ENCODE assay signal across 29 cellular contexts in the genomic region with DNA sequence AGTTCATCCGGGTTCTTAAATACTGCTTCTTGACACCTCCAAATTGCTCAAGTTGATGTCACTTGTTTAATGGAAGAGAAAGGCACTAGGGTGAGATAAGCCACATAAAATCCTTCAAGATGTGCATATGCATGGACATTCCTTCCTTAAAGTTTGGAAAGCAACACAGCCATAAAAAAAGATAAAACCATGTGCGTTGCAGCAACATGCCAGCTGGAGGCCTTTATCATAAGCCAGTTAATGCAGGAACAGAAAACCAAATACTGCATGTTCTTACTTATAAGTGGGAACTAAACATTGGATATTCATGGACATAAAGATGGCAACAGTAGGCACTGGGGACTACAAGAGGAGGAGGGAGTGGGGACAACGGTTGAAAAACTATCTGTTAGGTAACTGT.
"Had no signal": no experiment of that assay in that cellular context is flagged by ENCODE, and none has a peak within 500 bp of the region (broad histone marks: within the 10 kb centered on the region; RNA-seq: fewer than 3 reads in every experiment).

No MANE protein-coding gene starts in this region.

- H3K27me3 ChIP-seq: adrenal gland, body of pancreas, foreskin keratinocyte, gastrocnemius medialis, heart left ventricle had no signal

- H3K27ac ChIP-seq: epithelial cell of prostate, foreskin keratinocyte, gastrocnemius medialis had no signal

- FAIRE-seq: colon, endometrium had no signal

- ATAC-seq: activated CD8-positive, alpha-beta T cell treated with anti-CD3 and anti-CD28 coated beads for 36 hours; activated naive CD8-positive, alpha-beta T cell treated with anti-CD3 and anti-CD28 coated beads, Interleukin-2, amount 50 U/mL, for 24 hours; activated T-cell treated with anti-CD3 and anti-CD28 coated beads, Interleukin-2, amount 50 U/mL, for 4 hours; activated T-helper 17 cell treated with anti-CD3 and anti-CD28 coated beads, Interleukin-2, amount 50 U/mL, for 72 hours; body of pancreas; foreskin keratinocyte; gastrocnemius medialis; T-cell had no signal

- H3K27ac Mint-ChIP-seq: activated naive CD4-positive, alpha-beta T cell treated with anti-CD3 and anti-CD28 coated beads for 36 hours; activated naive CD4-positive, alpha-beta T cell treated with anti-CD3 and anti-CD28 coated beads, Interleukin-2, amount 50 U/mL, for 24 hours; activated naive CD8-positive, alpha-beta T cell treated with anti-CD3 and anti-CD28 coated beads for 36 hours; activated naive CD8-positive, alpha-beta T cell treated with anti-CD3 and anti-CD28 coated beads, Interleukin-2, amount 50 U/mL, for 24 hours; activated T-helper 17 cell treated with anti-CD3 and anti-CD28 coated beads, Interleukin-2, amount 50 U/mL, for 72 hours; T-helper 1 cell treated with Interleukin-12 subunit alpha and Interleukin-12 subunit beta and Interleukin-4 antibody, amounts not matched to agents 30 μg/mL and 1 μg/mL, for 36 hours had no signal

- H3K4me3 Mint-ChIP-seq: activated CD8-positive, alpha-beta T cell treated with anti-CD3 and anti-CD28 coated beads for 36 hours; activated naive CD4-positive, alpha-beta T cell treated with anti-CD3 and anti-CD28 coated beads for 36 hours; activated naive CD4-positive, alpha-beta T cell treated with anti-CD3 and anti-CD28 coated beads, Interleukin-2, amount 50 U/mL, for 24 hours; activated naive CD8-positive, alpha-beta T cell treated with anti-CD3 and anti-CD28 coated beads for 36 hours; activated naive CD8-positive, alpha-beta T cell treated with anti-CD3 and anti-CD28 coated beads, Interleukin-2, amount 50 U/mL, for 24 hours; activated T-cell treated with anti-CD3 and anti-CD28 coated beads, Interleukin-2, amount 50 U/mL, for 4 hours; activated T-helper 17 cell treated with anti-CD3 and anti-CD28 coated beads, Interleukin-2, amount 50 U/mL, for 72 hours; T-cell; T-helper 1 cell treated with Interleukin-12 subunit alpha and Interleukin-12 subunit beta and Interleukin-4 antibody, amounts not matched to agents 30 μg/mL and 1 μg/mL, for 36 hours had no signal

- H3K27me3 Mint-ChIP-seq: activated CD8-positive, alpha-beta T cell treated with anti-CD3 and anti-CD28 coated beads for 36 hours; activated naive CD4-positive, alpha-beta T cell treated with anti-CD3 and anti-CD28 coated beads, Interleukin-2, amount 50 U/mL, for 24 hours; activated naive CD8-positive, alpha-beta T cell treated with anti-CD3 and anti-CD28 coated beads for 36 hours; activated naive CD8-positive, alpha-beta T cell treated with anti-CD3 and anti-CD28 coated beads, Interleukin-2, amount 50 U/mL, for 24 hours; activated T-helper 17 cell treated with anti-CD3 and anti-CD28 coated beads, Interleukin-2, amount 50 U/mL, for 72 hours; T-cell had no signal

- DNase-seq: activated CD4-positive, alpha-beta T cell treated with anti-CD3 and anti-CD28 coated beads for 1 hour; activated CD4-positive, alpha-beta T cell treated with anti-CD3 and anti-CD28 coated beads for 48 hours; activated CD4-positive, alpha-beta T cell treated with anti-CD3 and anti-CD28 coated beads, Interleukin-2, amount 50 U/mL, for 1 hour; activated CD4-positive, alpha-beta T cell treated with anti-CD3 and anti-CD28 coated beads, Interleukin-2, amount 50 U/mL, for 48 hours; activated CD8-positive, alpha-beta memory T cell treated with anti-CD3 and anti-CD28 coated beads for 24 hours; activated CD8-positive, alpha-beta T cell treated with anti-CD3 and anti-CD28 coated beads for 36 hours; activated effector memory CD4-positive, alpha-beta T cell treated with anti-CD3 and anti-CD28 coated beads, Interleukin-2, amount 50 U/mL, for 16 hours; activated naive CD4-positive, alpha-beta T cell treated with anti-CD3 and anti-CD28 coated beads for 36 hours; activated naive CD8-positive, alpha-beta T cell treated with anti-CD3 and anti-CD28 coated beads for 36 hours; activated naive CD8-positive, alpha-beta T cell treated with anti-CD3 and anti-CD28 coated beads, Interleukin-2, amount 50 U/mL, for 24 hours; activated T-cell treated with anti-CD3 and anti-CD28 coated beads, Interleukin-2, amount 50 U/mL, for 4 hours; adrenal gland; aorta; body of pancreas; caudate nucleus; cortex of kidney; effector CD8-positive, alpha-beta T cell; foreskin keratinocyte; gastrocnemius medialis; glutamatergic neuron; heart left ventricle; T-cell; T1000 had no signal

- H3K4me1 ChIP-seq: adrenal gland, body of pancreas, foreskin keratinocyte, gastrocnemius medialis had no signal

- H3K36me3 ChIP-seq: adrenal gland had no signal

- H3K9me3 ChIP-seq: adrenal gland, body of pancreas, gastrocnemius medialis, heart left ventricle had no signal

- H3K4me1 Mint-ChIP-seq: activated naive CD4-positive, alpha-beta T cell treated with anti-CD3 and anti-CD28 coated beads, Interleukin-2, amount 50 U/mL, for 24 hours had no signal

- H3K9me3 Mint-ChIP-seq: activated CD8-positive, alpha-beta T cell treated with anti-CD3 and anti-CD28 coated beads for 36 hours; activated naive CD4-positive, alpha-beta T cell treated with anti-CD3 and anti-CD28 coated beads for 36 hours; activated naive CD4-positive, alpha-beta T cell treated with anti-CD3 and anti-CD28 coated beads, Interleukin-2, amount 50 U/mL, for 24 hours; activated naive CD8-positive, alpha-beta T cell treated with anti-CD3 and anti-CD28 coated beads for 36 hours; activated naive CD8-positive, alpha-beta T cell treated with anti-CD3 and anti-CD28 coated beads, Interleukin-2, amount 50 U/mL, for 24 hours; activated T-cell treated with anti-CD3 and anti-CD28 coated beads, Interleukin-2, amount 50 U/mL, for 4 hours; activated T-helper 17 cell treated with anti-CD3 and anti-CD28 coated beads, Interleukin-2, amount 50 U/mL, for 72 hours; T-cell; T-helper 1 cell treated with Interleukin-12 subunit alpha and Interleukin-12 subunit beta and Interleukin-4 antibody, amounts not matched to agents 30 μg/mL and 1 μg/mL, for 36 hours had no signal

- H3K4me3 ChIP-seq: adrenal gland, body of pancreas, gastrocnemius medialis, heart left ventricle had no signal
